ENCODE assay signal across 9 cellular contexts in genomic region chr9:131545003-131545785, GRCh38. TPM values are rescaled to one million over a fixed set of nuclear protein-coding genes. Genes with fewer than 3 reads are reported as not detected.
DNase-seq lines count a peak whose midpoint lies in the region; ATAC-seq and TF ChIP-seq lines count a peak whose summit lies in the region.
"Had no signal": no experiment of that assay in that cellular context is flagged by ENCODE, and none has a peak within 500 bp of the region (broad histone marks: within the 10 kb centered on the region; RNA-seq: fewer than 3 reads in every experiment).

PRRT1B (plus strand) TSS chr9:131545523; CDS start chr9:131545616, 93 bp downstream.

- H3K4me3 Mint-ChIP-seq in activated CD8-positive, alpha-beta T cell treated with anti-CD3 and anti-CD28 coated beads for 36 hours, result no peak within 1 kb of the TSS

- peaks cover 17% of the 10 kb centered on the region for H3K9me3 ChIP-seq in PC-9 (ENCODE audit: insufficient read depth, low read depth)

- no peaks in the 10 kb centered on the region for H3K79me2 ChIP-seq in PC-9 (ENCODE audit: low read depth)

- H3K9me2 ChIP-seq in PC-9 (ENCODE audit: insufficient read depth), result no peaks in the 10 kb centered on the region

- ATAC-seq in left cardiac atrium, result peak; percentile 19 to 30
- ATAC-seq in HG02970 (IDR thresholded peaks at IDR 0.05; ENCODE audit: low FRiP score, unreplicated experiment), result no peak
- no peak for ATAC-seq in activated CD8-positive, alpha-beta T cell treated with anti-CD3 and anti-CD28 coated beads for 36 hours

- no peaks in the 10 kb centered on the region for H3K36me3 ChIP-seq in PC-9 (ENCODE audit: low read depth)

- DNase-seq in NCI-H2029 (lab: John Stamatoyannopoulos, UW), result peak; percentile 39
- no peak for DNase-seq in NCI-H2029 treated with DMSO at 0.1 percent for 48 hours (lab: John Stamatoyannopoulos, UW)
- peak; percentile 68 to 71 for DNase-seq in PC-9
- no peak for DNase-seq in left cardiac atrium
- peak; percentile 43 for DNase-seq in retina
- no peak for DNase-seq in activated CD8-positive, alpha-beta T cell treated with anti-CD3 and anti-CD28 coated beads for 36 hours
- DNase-seq in germinal center (ENCODE audit: low spot score), result no peak
- DNase-seq: SW 1271 had no signal

- no peaks in the 10 kb centered on the region for H3F3A ChIP-seq in PC-9 (ENCODE audit: insufficient read depth, low read depth)

- peaks cover 21% of the 10 kb centered on the region for H3K4me1 ChIP-seq in PC-9 (replicated peaks; ENCODE audit: insufficient read depth)

- peak within 1 kb of the TSS; percentile 40; the same call in 1 of the 2 replicates for H3K4me3 ChIP-seq in PC-9

- TF ChIP-seq CTCF in PC-9 (conservative IDR thresholded peaks at IDR 0.05), result no peak
- TF ChIP-seq CTCF in activated CD8-positive, alpha-beta T cell treated with anti-CD3 and anti-CD28 coated beads for 36 hours (IDR thresholded peaks at IDR 0.05), result no peak

- H3K4me2 ChIP-seq in PC-9, result peak within 1 kb of the TSS; percentile 72

- no TSS peak for BruUV-seq in PC-9 (replicated peaks; lab: Mats Ljungman, UMichigan)

- no peak within 1 kb of the TSS for H3K27ac ChIP-seq in PC-9

- peaks cover 18% of the 10 kb centered on the region for H3K4me1 Mint-ChIP-seq in activated CD8-positive, alpha-beta T cell treated with anti-CD3 and anti-CD28 coated beads for 36 hours (ENCODE audit: low read depth)

- intact Hi-C loops in PC-9 (cut with micrococcal nuclease; ENCODE audit: unreplicated experiment), result no loop called here
- intact Hi-C loops in left cardiac atrium (cut with DNase I), result no loop called here
- intact Hi-C loops in activated CD8-positive, alpha-beta T cell treated with anti-CD3 and anti-CD28 coated beads for 36 hours (cut with micrococcal nuclease), result no loop called here

- H3K27me3 ChIP-seq in PC-9 (ENCODE audit: insufficient read depth, low read depth), result peaks cover 60% of the 10 kb centered on the region

- no peaks in the 10 kb centered on the region for H4K20me1 ChIP-seq in PC-9 (ENCODE audit: insufficient read depth)

- H3K27me3 Mint-ChIP-seq in activated CD8-positive, alpha-beta T cell treated with anti-CD3 and anti-CD28 coated beads for 36 hours, result peaks cover 53% of the 10 kb centered on the region

- peaks cover 26% of the 10 kb centered on the region for H3K9me3 Mint-ChIP-seq in activated CD8-positive, alpha-beta T cell treated with anti-CD3 and anti-CD28 coated beads for 36 hours

- H3K36me3 Mint-ChIP-seq in activated CD8-positive, alpha-beta T cell treated with anti-CD3 and anti-CD28 coated beads for 36 hours (ENCODE audit: low read depth), result peaks cover 16% of the 10 kb centered on the region

- CTCF ChIA-PET in PC-9 (lab: Charles Lee), result interaction anchor here (0.6 to 0.7 kb wide), 2 partner anchors 21 to 357 kb away, joined by 4 to 5 read pairs; no protein-coding TSS in a partner anchor
- CTCF ChIA-PET in activated CD8-positive, alpha-beta T cell treated with anti-CD3 and anti-CD28 coated beads for 36 hours (lab: Charles Lee), result interaction anchor here (1.1 kb wide), 1 partner anchor 9 kb away, joined by 3 read pairs; no protein-coding TSS in a partner anchor

- POLR2A ChIA-PET in PC-9 (lab: Charles Lee; ENCODE audit: unreplicated experiment), result no interaction called here
- POLR2A ChIA-PET in activated CD8-positive, alpha-beta T cell treated with anti-CD3 and anti-CD28 coated beads for 36 hours (lab: Charles Lee), result interaction anchor here (2.3 kb wide), 1 partner anchor 18 kb away, joined by 9 read pairs; no protein-coding TSS in a partner anchor

- H3K27ac Mint-ChIP-seq in activated CD8-positive, alpha-beta T cell treated with anti-CD3 and anti-CD28 coated beads for 36 hours, result no peak within 1 kb of the TSS

- peak within 1 kb of the TSS; percentile 78 for H2AFZ ChIP-seq in PC-9

RNA-seq across cellular contexts. Expression of gene PRRT1B, which starts in this region (rescaled TPM):
- total RNA-seq in PC-9 (2021) (not detected in 2 replicates), left cardiac atrium (not detected)
- total RNA-seq in activated CD8-positive, alpha-beta T cell treated with anti-CD3 and anti-CD28 coated beads for 36 hours, result not detected

Comparison
In these comparisons a context has a peak if more than half of its experiments do, and no peak if none do; other contexts are left out.
1. DNase-seq: peak in NCI-H2029 (single experiment) and retina (single experiment); none in NCI-H2029 treated with DMSO at 0.1 percent for 48 hours (single experiment), left cardiac atrium (single experiment), activated CD8-positive, alpha-beta T cell treated with anti-CD3 and anti-CD28 coated beads for 36 hours (single experiment) and germinal center (single experiment).
2. Peak in DNase-seq, H3K4me3 ChIP-seq and H3K4me2 ChIP-seq in PC-9; RNA of the gene not detected or under 1 TPM.
3. Peak in ATAC-seq in left cardiac atrium; RNA of the gene not detected or under 1 TPM.